9 cellular contexts compared by ENCODE assay signal in genomic region chr10:69801434-69802315, GRCh38. TPM values are rescaled to one million over a fixed set of nuclear protein-coding genes. Genes with fewer than 3 reads are reported as not detected.
DNase-seq lines count a peak whose midpoint lies in the region; ATAC-seq and TF ChIP-seq lines count a peak whose summit lies in the region.
"Had no signal": no experiment of that assay in that cellular context is flagged by ENCODE, and none has a peak within 500 bp of the region (broad histone marks: within the 10 kb centered on the region; RNA-seq: fewer than 3 reads in every experiment).

TSS of gene COL13A1 (plus strand) at chr10:69801906. CDS start at chr10:69802424, 518 bp downstream.

- peaks cover under 1% of the 10 kb centered on the region for H3K9me3 Mint-ChIP-seq in activated naive CD8-positive, alpha-beta T cell treated with anti-CD3 and anti-CD28 coated beads, Interleukin-2, amount 10 ng/mL, durations not matched to agents 7 days and 5 days

- H3K36me3 ChIP-seq in BLaER1 (no peaks in the 10 kb centered on the region), HUES64 (ENCODE audit: insufficient read depth, low read length) (no peaks in the 10 kb centered on the region), right atrium auricular region (no peaks in the 10 kb centered on the region), Karpas-422 (ENCODE audit: insufficient read depth, low read length) (no peaks in the 10 kb centered on the region)

- DNase-seq in activated naive CD8-positive, alpha-beta T cell treated with anti-CD3 and anti-CD28 coated beads, Interleukin-2, amount 10 ng/mL, durations not matched to agents 7 days and 5 days: peak; percentile 36
- peak; percentile 64 for DNase-seq in right atrium auricular region (ENCODE audit: low spot score)
- peak; percentile 21 for DNase-seq in renal cortical epithelial cell (ENCODE audit: low read depth)
- DNase-seq in Karpas-422: no peak
- no peak for DNase-seq in cerebellar cortex (ENCODE audit: low spot score)
- DNase-seq: naive B cell had no signal

- no peak within 1 kb of the TSS for H3K27ac ChIP-seq in BLaER1
- H3K27ac ChIP-seq in HUES64 (ENCODE audit: low read depth, low read length): no peak within 1 kb of the TSS
- H3K27ac ChIP-seq in right atrium auricular region: peak within 1 kb of the TSS; percentile 71 to 81
- H3K27ac ChIP-seq in Karpas-422 (ENCODE audit: low read length): no peak within 1 kb of the TSS

- no peak within 1 kb of the TSS for H3K27ac Mint-ChIP-seq in activated naive CD8-positive, alpha-beta T cell treated with anti-CD3 and anti-CD28 coated beads, Interleukin-2, amount 10 ng/mL, durations not matched to agents 7 days and 5 days

- H3K4me3 ChIP-seq in BLaER1 (peak within 1 kb of the TSS; percentile 72), HUES64 (ENCODE audit: low read length) (peak within 1 kb of the TSS; percentile 59), right atrium auricular region (peak within 1 kb of the TSS; percentile 52 to 53), Karpas-422 (ENCODE audit: low read length) (no peak within 1 kb of the TSS)

- POLR2A ChIA-PET in activated naive CD8-positive, alpha-beta T cell treated with anti-CD3 and anti-CD28 coated beads, Interleukin-2, amount 10 ng/mL, durations not matched to agents 7 days and 5 days (lab: Charles Lee): no interaction called here

- H3K79me2 ChIP-seq in Karpas-422 (ENCODE audit: low read length): no peaks in the 10 kb centered on the region

- H4K20me1 ChIP-seq in BLaER1: peaks cover 34% of the 10 kb centered on the region
- H4K20me1 ChIP-seq in Karpas-422 (ENCODE audit: insufficient read depth, low read depth, low read length): no peaks in the 10 kb centered on the region

- ATAC-seq in activated naive CD8-positive, alpha-beta T cell treated with anti-CD3 and anti-CD28 coated beads, Interleukin-2, amount 10 ng/mL, durations not matched to agents 7 days and 5 days (ENCODE audit: low read depth): no peak
- no peak for ATAC-seq in HG02884 (IDR thresholded peaks at IDR 0.05; ENCODE audit: unreplicated experiment)

- H3K9me2 ChIP-seq in Karpas-422 (replicated peaks; ENCODE audit: insufficient read depth, low read length): no peaks in the 10 kb centered on the region

- under 1% methylated on average over 57 of the region's 58 CpGs for WGBS in HUES64

- peak within 1 kb of the TSS; percentile 51 for H3K9ac ChIP-seq in BLaER1
- peak within 1 kb of the TSS; percentile 19 for H3K9ac ChIP-seq in HUES64 (ENCODE audit: low read depth, low read length)
- H3K9ac ChIP-seq in Karpas-422 (ENCODE audit: low read length): no peak within 1 kb of the TSS

- H3K4me3 Mint-ChIP-seq in activated naive CD8-positive, alpha-beta T cell treated with anti-CD3 and anti-CD28 coated beads, Interleukin-2, amount 10 ng/mL, durations not matched to agents 7 days and 5 days: peak within 1 kb of the TSS; percentile 30

- H3K4me1 Mint-ChIP-seq in activated naive CD8-positive, alpha-beta T cell treated with anti-CD3 and anti-CD28 coated beads, Interleukin-2, amount 10 ng/mL, durations not matched to agents 7 days and 5 days: peaks cover 10% of the 10 kb centered on the region

- H3K36me3 Mint-ChIP-seq in activated naive CD8-positive, alpha-beta T cell treated with anti-CD3 and anti-CD28 coated beads, Interleukin-2, amount 10 ng/mL, durations not matched to agents 7 days and 5 days: no peaks in the 10 kb centered on the region

- no peak within 1 kb of the TSS for H2AFZ ChIP-seq in Karpas-422 (ENCODE audit: low read length)

- TF ChIP-seq CTCF in right atrium auricular region (IDR thresholded peaks at IDR 0.05): peak in 1 of 2 donors; percentile 1

- peaks cover 26% of the 10 kb centered on the region for H3K4me1 ChIP-seq in BLaER1
- H3K4me1 ChIP-seq in HUES64 (ENCODE audit: insufficient read depth, low read length): peaks cover 16% of the 10 kb centered on the region; the same call in 1 of the 2 replicates
- peaks cover 0 to 27% of the 10 kb centered on the region in 2 donors for H3K4me1 ChIP-seq in right atrium auricular region
- H3K4me1 ChIP-seq in Karpas-422 (ENCODE audit: low read length): no peaks in the 10 kb centered on the region

- peaks cover 58% of the 10 kb centered on the region for H3K27me3 Mint-ChIP-seq in activated naive CD8-positive, alpha-beta T cell treated with anti-CD3 and anti-CD28 coated beads, Interleukin-2, amount 10 ng/mL, durations not matched to agents 7 days and 5 days

- peak within 1 kb of the TSS; percentile 99 for H3K4me2 ChIP-seq in BLaER1
- no peak within 1 kb of the TSS for H3K4me2 ChIP-seq in Karpas-422 (ENCODE audit: low read depth, low read length, poor library complexity, severe bottlenecking)

- H3K9me3 ChIP-seq in BLaER1 (no peaks in the 10 kb centered on the region), HUES64 (ENCODE audit: insufficient read depth, low read depth, low read length) (no peaks in the 10 kb centered on the region), right atrium auricular region (no peaks in the 10 kb centered on the region), Karpas-422 (ENCODE audit: low read length) (no peaks in the 10 kb centered on the region)

- H3K27me3 ChIP-seq in BLaER1 (peaks cover 52% of the 10 kb centered on the region), HUES64 (ENCODE audit: insufficient read depth, low read length) (peaks cover 31% of the 10 kb centered on the region), right atrium auricular region (no peaks in the 10 kb centered on the region), Karpas-422 (ENCODE audit: low read length) (no peaks in the 10 kb centered on the region)

RNA-seq across cellular contexts. Expression of gene COL13A1, which starts in this region (rescaled TPM):
- 4.1 TPM for polyA plus RNA-seq in HUES64 (2013, experiment 1 of 2)
- polyA plus RNA-seq in HUES64 (2013, experiment 2 of 2): 7.1 TPM
- total RNA-seq in activated naive CD8-positive, alpha-beta T cell treated with anti-CD3 and anti-CD28 coated beads, Interleukin-2, amount 10 ng/mL, durations not matched to agents 7 days and 5 days: not detected
- total RNA-seq in right atrium auricular region (10 to 100 TPM in 1 of 2 donors, 1 to 10 TPM in 1; 5.7 to 11.8 TPM), renal cortical epithelial cell (0.35 and 0.87 TPM in 2 replicates)
- total RNA-seq in Karpas-422 (2014; rRNA removed; shearing (Covaris generic); ENCODE audit: low replicate concordance): not detected in 2 replicates

Comparison
In these comparisons a context has a peak if more than half of its experiments do, and no peak if none do; other contexts are left out.
1. Peak in DNase-seq in activated naive CD8-positive, alpha-beta T cell treated with anti-CD3 and anti-CD28 coated beads, Interleukin-2, amount 10 ng/mL, durations not matched to agents 7 days and 5 days; RNA of the gene not detected or under 1 TPM.
2. Peak in DNase-seq in renal cortical epithelial cell; RNA of the gene not detected or under 1 TPM.
3. H3K27ac ChIP-seq: peak in right atrium auricular region (2 of 2); none in BLaER1 (single experiment), HUES64 (single experiment) and Karpas-422 (single experiment).